ENCODE assay signal across 8 cellular contexts in genomic region chr6:118934461-118935330, GRCh38. TPM values are rescaled to one million over a fixed set of nuclear protein-coding genes. Genes with fewer than 3 reads are reported as not detected.
DNase-seq lines count a peak whose midpoint lies in the region; ATAC-seq and TF ChIP-seq lines count a peak whose summit lies in the region.

Gene MCM9 (minus strand): TSS chr6:118935159. CDS start chr6:118931723, 3,436 bp downstream.

- ATAC-seq in activated T-helper 17 cell treated with anti-CD3 and anti-CD28 coated beads, Interleukin-2, amount 50 U/mL, for 72 hours (replicated peaks) = peak; percentile 96
- peak; percentile 86 to 95 (median 90) for ATAC-seq in natural killer cell

- POLR2A ChIA-PET in RWPE1 (lab: Yijun Ruan, JAX; ENCODE audit: low non-redundant PET) = no interaction called here

- H3K27me3 ChIP-seq in GM23248 (replicated peaks; ENCODE audit: insufficient read depth) (no peaks in the 10 kb centered on the region), Karpas-422 (ENCODE audit: low read length) (no peaks in the 10 kb centered on the region)

- DNase-seq in EH (ENCODE audit: low read depth) = peak; percentile 85
- peak; percentile 92 for DNase-seq in GM23248
- peak; percentile 97 for DNase-seq in Karpas-422
- peak; percentile 92 for DNase-seq in RWPE1 (ENCODE audit: low spot score)
- peak; percentile 71 for DNase-seq in fibroblast of peridontal ligament (ENCODE audit: extremely low read depth)
- peak; percentile 83 for DNase-seq in natural killer cell
- DNase-seq in stimulated activated naive CD4-positive, alpha-beta T cell treated with Interleukin-2 at 50 U/mL for 16 hours (lab: John Stamatoyannopoulos, UW) = peak; percentile 85

- no peaks in the 10 kb centered on the region for H3K27me3 Mint-ChIP-seq in activated T-helper 17 cell treated with anti-CD3 and anti-CD28 coated beads, Interleukin-2, amount 50 U/mL, for 72 hours
- no peaks in the 10 kb centered on the region for H3K27me3 Mint-ChIP-seq in natural killer cell (ENCODE audit: low read depth in 2 of 2)

- no peaks in the 10 kb centered on the region for H3F3A ChIP-seq in GM23248 (ENCODE audit: insufficient read depth)

- no peaks in the 10 kb centered on the region for H3K9me2 ChIP-seq in GM23248 (ENCODE audit: insufficient read depth)
- H3K9me2 ChIP-seq in Karpas-422 (replicated peaks; ENCODE audit: insufficient read depth, low read length) = no peaks in the 10 kb centered on the region

- no peaks in the 10 kb centered on the region for H3K9me3 ChIP-seq in GM23248 (ENCODE audit: low read depth)
- H3K9me3 ChIP-seq in Karpas-422 (ENCODE audit: low read length) = no peaks in the 10 kb centered on the region

- TF ChIP-seq CTCF in RWPE1 (conservative IDR thresholded peaks at IDR 0.05; ENCODE audit: low read depth) (no peak), natural killer cell (IDR thresholded peaks at IDR 0.05) (no peak)

- H4K20me1 ChIP-seq in GM23248 (ENCODE audit: insufficient read depth) (no peaks in the 10 kb centered on the region), Karpas-422 (ENCODE audit: insufficient read depth, low read depth, low read length) (no peaks in the 10 kb centered on the region)

- peak within 1 kb of the TSS; percentile 83 for H3K9ac ChIP-seq in GM23248
- peak within 1 kb of the TSS; percentile 97 for H3K9ac ChIP-seq in Karpas-422 (ENCODE audit: low read length)

- CTCF ChIA-PET in RWPE1 (lab: Yijun Ruan, JAX) = interaction anchor here (0.5 kb wide), 1 partner anchor 337 kb away, joined by 3 read pairs; no protein-coding TSS in a partner anchor

- peak within 1 kb of the TSS; percentile 89 for H3K27ac Mint-ChIP-seq in activated T-helper 17 cell treated with anti-CD3 and anti-CD28 coated beads, Interleukin-2, amount 50 U/mL, for 72 hours
- H3K27ac Mint-ChIP-seq in natural killer cell = peak within 1 kb of the TSS; percentile 91 to 95

- H3K4me2 ChIP-seq in GM23248 (ENCODE audit: unreplicated experiment) (peak within 1 kb of the TSS; percentile 81), Karpas-422 (ENCODE audit: low read depth, low read length, poor library complexity, severe bottlenecking) (peak within 1 kb of the TSS; percentile 100)

- H3K79me2 ChIP-seq in GM23248 (ENCODE audit: insufficient read depth) (peaks cover 12% of the 10 kb centered on the region), Karpas-422 (ENCODE audit: low read length) (peaks cover 32% of the 10 kb centered on the region)

- H3K27ac ChIP-seq in GM23248 = peak within 1 kb of the TSS; percentile 70
- H3K27ac ChIP-seq in Karpas-422 (ENCODE audit: low read length) = peak within 1 kb of the TSS; percentile 77
- peak within 1 kb of the TSS; percentile 96 for H3K27ac ChIP-seq in RWPE1

- H3K36me3 Mint-ChIP-seq in activated T-helper 17 cell treated with anti-CD3 and anti-CD28 coated beads, Interleukin-2, amount 50 U/mL, for 72 hours (ENCODE audit: low read depth) = peaks cover 36% of the 10 kb centered on the region
- peaks cover 7% of the 10 kb centered on the region for H3K36me3 Mint-ChIP-seq in natural killer cell

- H3K4me3 ChIP-seq in GM23248 = peak within 1 kb of the TSS; percentile 89
- peak within 1 kb of the TSS; percentile 98 for H3K4me3 ChIP-seq in Karpas-422 (ENCODE audit: low read length)

- H3K4me1 Mint-ChIP-seq in activated T-helper 17 cell treated with anti-CD3 and anti-CD28 coated beads, Interleukin-2, amount 50 U/mL, for 72 hours = peaks cover 16% of the 10 kb centered on the region
- peaks cover 25 to 41% of the 10 kb centered on the region in 2 donors for H3K4me1 Mint-ChIP-seq in natural killer cell

- in situ Hi-C loops in GM23248 (cut with MboI) = no loop called here

- H3K4me1 ChIP-seq in GM23248 (ENCODE audit: insufficient read depth) (0 out of 2 replicates have a peak, but pooled peaks cover 3% of the 10 kb centered on the region), Karpas-422 (ENCODE audit: low read length) (peaks cover 17% of the 10 kb centered on the region)

- no peaks in the 10 kb centered on the region for H3K9me3 Mint-ChIP-seq in activated T-helper 17 cell treated with anti-CD3 and anti-CD28 coated beads, Interleukin-2, amount 50 U/mL, for 72 hours
- H3K9me3 Mint-ChIP-seq in natural killer cell = no peaks in the 10 kb centered on the region

- H3K36me3 ChIP-seq in GM23248 (ENCODE audit: low read depth) (no peaks in the 10 kb centered on the region), Karpas-422 (ENCODE audit: insufficient read depth, low read length) (peaks cover 11% of the 10 kb centered on the region)

- intact Hi-C loops in natural killer cell (cut with micrococcal nuclease) = loop anchor here (1.0 kb wide), 1 partner anchor 38 kb away; no protein-coding TSS in a partner anchor

- peak within 1 kb of the TSS; percentile 89 for H3K4me3 Mint-ChIP-seq in activated T-helper 17 cell treated with anti-CD3 and anti-CD28 coated beads, Interleukin-2, amount 50 U/mL, for 72 hours
- H3K4me3 Mint-ChIP-seq in natural killer cell = peak within 1 kb of the TSS; percentile 97

- H2AFZ ChIP-seq in GM23248 (peak within 1 kb of the TSS; percentile 99), Karpas-422 (ENCODE audit: low read length) (peak within 1 kb of the TSS; percentile 100)

- 1% methylated on average over 56 to 66 of the region's 95 CpGs for WGBS in GM23248 (ENCODE audit: low coverage in 1 of 2, low lambda C conversion rate in 2 of 2, missing lambda C conversion rate in 2 of 2), 2 experiments

RNA-seq across cellular contexts. Expression of gene MCM9, which starts in this region (rescaled TPM):
- 3.2 and 7.3 TPM in 2 replicates for total RNA-seq in GM23248 (2014; rRNA removed; shearing (Covaris generic))
- polyA plus RNA-seq in GM23248 (2016; fragmentation: Nextera tagmentation; extraction: Ambion mirVana) = 6.1 and 6.2 TPM in 2 replicates
- 17.8 and 17.9 TPM in 2 replicates for total RNA-seq in Karpas-422 (2014; rRNA removed; shearing (Covaris generic); ENCODE audit: low replicate concordance)
- 10 to 100 TPM; 12.8 to 21.7 TPM for total RNA-seq in activated T-helper 17 cell treated with anti-CD3 and anti-CD28 coated beads, Interleukin-2, amount 50 U/mL, for 72 hours
- total RNA-seq in natural killer cell = 10 to 100 TPM; 45.2 to 53.4 (median 52.5) TPM

Comparison
In these comparisons a context has a peak if more than half of its experiments do, and no peak if none do; other contexts are left out.
1. Peak in every context shown above with its lines: DNase-seq, ATAC-seq, H3K4me3 ChIP-seq and H3K27ac ChIP-seq.